In the genomic region with DNA sequence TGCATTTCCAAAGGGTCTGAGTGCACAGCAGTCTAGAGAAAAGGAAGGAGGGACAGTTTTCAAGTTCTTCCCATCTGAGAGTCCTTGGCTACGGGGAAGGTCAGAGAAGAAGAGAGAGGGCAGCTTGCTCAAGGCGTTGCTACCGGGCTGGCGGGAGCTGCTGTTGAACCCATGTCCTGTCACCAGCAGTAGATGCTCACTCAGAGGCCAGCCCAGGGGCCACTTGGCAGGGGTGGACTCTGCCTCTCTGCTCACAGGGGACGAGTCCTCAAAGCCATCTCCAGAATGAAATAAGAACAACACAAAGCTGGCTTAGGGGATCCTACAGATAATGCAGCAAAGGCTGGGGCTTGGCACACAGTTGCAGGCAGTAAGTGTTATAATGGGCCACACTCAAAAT, we compare ENCODE assay signal across 19 cellular contexts.
DNase-seq lines count a peak whose midpoint lies in the region; ATAC-seq and TF ChIP-seq lines count a peak whose summit lies in the region.
"Had no signal": no experiment of that assay in that cellular context is flagged by ENCODE, and none has a peak within 500 bp of the region (broad histone marks: within the 10 kb centered on the region; RNA-seq: fewer than 3 reads in every experiment).

No MANE protein-coding gene starts in this region.

- ATAC-seq in GM18519 (IDR thresholded peaks at IDR 0.05; ENCODE audit: low FRiP score, unreplicated experiment) (no peak), GM21381 (IDR thresholded peaks at IDR 0.05; ENCODE audit: unreplicated experiment) (no peak)
- ATAC-seq: Right ventricle myocardium inferior had no signal

- peaks cover 10% of the 10 kb centered on the region for H3K36me3 Mint-ChIP-seq in mesothelial cell of epicardium
- no peaks in the 10 kb centered on the region for H3K36me3 Mint-ChIP-seq in activated T-cell treated with anti-CD3 and anti-CD28 coated beads, Interleukin-2, amount 50 U/mL, for 24 hours (ENCODE audit: low read depth)

- H3K27me3 ChIP-seq in BLaER1, result no peaks in the 10 kb centered on the region
- H3K27me3 ChIP-seq: SJSA1 had no signal

- peaks cover 34% of the 10 kb centered on the region for H3K4me1 ChIP-seq in BLaER1
- H3K4me1 ChIP-seq: SJSA1 had no signal

- POLR2A ChIA-PET in RWPE1 (lab: Yijun Ruan, JAX; ENCODE audit: low non-redundant PET), result no interaction called here

- DNase-seq in RWPE1 (ENCODE audit: low spot score) (no peak), mesothelial cell of epicardium (ENCODE audit: low spot score in 2 of 2, unreplicated experiment in 2 of 2) (no peak)
- peak; percentile 3 for DNase-seq in stimulated activated CD8-positive, alpha-beta memory T cell treated with anti-CD3 and anti-CD28 coated beads, Interleukin-4, amount 100 ng/mL, for 48 hours
- no peak for DNase-seq in stimulated activated CD4-positive, alpha-beta T cell treated with anti-CD3 and anti-CD28 coated beads, Interleukin-4, amount 100 ng/mL, for 1 hour
- DNase-seq in activated T-cell treated with anti-CD3 and anti-CD28 coated beads, Interleukin-2, amount 50 U/mL, for 24 hours, result no peak
- DNase-seq: 8988T, DMS53, GF-D8, H7, Kasumi-1, NCI-H1694 treated with DMSO at 0.1 percent for 48 hours, NCI-H2081 treated with DMSO at 0.1 percent for 48 hours, NCI-H526 had no signal

- H3K9me3 ChIP-seq in BLaER1, result no peaks in the 10 kb centered on the region
- H3K9me3 ChIP-seq: SJSA1 had no signal

- H3K9me3 Mint-ChIP-seq in mesothelial cell of epicardium, result no peaks in the 10 kb centered on the region
- H3K9me3 Mint-ChIP-seq in activated T-cell treated with anti-CD3 and anti-CD28 coated beads, Interleukin-2, amount 50 U/mL, for 24 hours, result no peaks in the 10 kb centered on the region
- H3K9me3 Mint-ChIP-seq: CD14-positive monocyte had no signal

- H3K27ac Mint-ChIP-seq in mesothelial cell of epicardium, result peak overlapping the region; percentile 65
- no peak overlapping the region for H3K27ac Mint-ChIP-seq in activated T-cell treated with anti-CD3 and anti-CD28 coated beads, Interleukin-2, amount 50 U/mL, for 24 hours

- peaks cover 13% of the 10 kb centered on the region; the same call in 1 of the 2 replicates for H3K36me3 ChIP-seq in BLaER1

- H3K4me3 ChIP-seq in BLaER1, result no peak overlapping the region
- H3K4me3 ChIP-seq: SJSA1 had no signal

- TF ChIP-seq CTCF in RWPE1 (conservative IDR thresholded peaks at IDR 0.05; ENCODE audit: low read depth), result no peak
- no peak for TF ChIP-seq CTCF in mesothelial cell of epicardium (IDR thresholded peaks at IDR 0.05; ENCODE audit: unreplicated experiment)

- no peak overlapping the region for H3K4me3 Mint-ChIP-seq in mesothelial cell of epicardium
- no peak overlapping the region for H3K4me3 Mint-ChIP-seq in activated T-cell treated with anti-CD3 and anti-CD28 coated beads, Interleukin-2, amount 50 U/mL, for 24 hours
- H3K4me3 Mint-ChIP-seq: CD14-positive monocyte had no signal

- no peaks in the 10 kb centered on the region for H3K27me3 Mint-ChIP-seq in mesothelial cell of epicardium (ENCODE audit: low read depth)
- H3K27me3 Mint-ChIP-seq in activated T-cell treated with anti-CD3 and anti-CD28 coated beads, Interleukin-2, amount 50 U/mL, for 24 hours, result no peaks in the 10 kb centered on the region

- H3K4me1 Mint-ChIP-seq in mesothelial cell of epicardium, result peaks cover 25% of the 10 kb centered on the region
- H3K4me1 Mint-ChIP-seq in activated T-cell treated with anti-CD3 and anti-CD28 coated beads, Interleukin-2, amount 50 U/mL, for 24 hours (ENCODE audit: low read depth), result no peaks in the 10 kb centered on the region
- H3K4me1 Mint-ChIP-seq: CD14-positive monocyte had no signal

- H3K27ac ChIP-seq in BLaER1 (peak overlapping the region; percentile 10; the same call in 1 of the 2 replicates), RWPE1 (0 out of 2 replicates have a peak overlapping the region, but pooled peaks have one; percentile 12)
- H3K27ac ChIP-seq: SJSA1 had no signal

- peaks cover 50% of the 10 kb centered on the region for H4K20me1 ChIP-seq in BLaER1

- H3K9ac ChIP-seq in BLaER1, result no peak overlapping the region

- CTCF ChIA-PET in RWPE1 (lab: Yijun Ruan, JAX), result interaction anchor here (0.6 kb wide), 1 partner anchor 251 kb away, joined by 3 read pairs; no protein-coding TSS in a partner anchor

- H3K4me2 ChIP-seq in BLaER1, result peak overlapping the region; percentile 60
